Comparison of ENCODE assay signal across 1 cellular context in genomic region chr16:88993006-88993787, GRCh38.
TF ChIP-seq lines count a peak whose summit lies in the region.

No MANE protein-coding gene starts in this region.

TF ChIP-seq in A549, 52 proteins besides CTCF, POLR2A, EP300 and RAD21 (continued from another document):
- TF ChIP-seq HMGXB4 (CRISPR knock-in tag; IDR thresholded peaks at IDR 0.05; ENCODE audit: borderline replicate concordance) (no peak), ELK1 (IDR thresholded peaks at IDR 0.05; ENCODE audit: low read depth, low read length) (no peak), HDAC2 (IDR thresholded peaks at IDR 0.05) (no peak), MAX (IDR thresholded peaks at IDR 0.05) (no peak), RCOR1 (IDR thresholded peaks at IDR 0.05; ENCODE audit: low read depth, low read length) (no peak), FOXS1 (CRISPR knock-in tag; IDR thresholded peaks at IDR 0.05) (no peak), CHD4 (IDR thresholded peaks at IDR 0.05; ENCODE audit: borderline replicate concordance) (no peak), EHMT2 (IDR thresholded peaks at IDR 0.05; ENCODE audit: low read depth) (no peak), GATA3 (IDR thresholded peaks at IDR 0.05; ENCODE audit: borderline replicate concordance) (no peak)
